In genomic region chr14:81474156-81474492, GRCh38 we compare ENCODE assay signal across 1 cellular context.
TF ChIP-seq lines count a peak whose summit lies in the region.

No MANE protein-coding gene starts in this region.

TF ChIP-seq in GM12878, 131 proteins besides CTCF, POLR2A, EP300 and RAD21 (continued from another document):
- TF ChIP-seq MLLT1 (IDR thresholded peaks at IDR 0.05): peak; percentile 47; the same call in 1 of the 2 replicates
- TF ChIP-seq NFIC (IDR thresholded peaks at IDR 0.05; ENCODE audit: low read depth, low read length): peak; percentile 73
- no peak for TF ChIP-seq ATF3 (IDR thresholded peaks at IDR 0.05; ENCODE audit: borderline replicate concordance, extremely low read depth, low read depth, low read length)
- peak; percentile 59; the same call in 1 of the 2 replicates for TF ChIP-seq ATF7 (IDR thresholded peaks at IDR 0.05; ENCODE audit: low read depth)
- TF ChIP-seq, protein P1, sequence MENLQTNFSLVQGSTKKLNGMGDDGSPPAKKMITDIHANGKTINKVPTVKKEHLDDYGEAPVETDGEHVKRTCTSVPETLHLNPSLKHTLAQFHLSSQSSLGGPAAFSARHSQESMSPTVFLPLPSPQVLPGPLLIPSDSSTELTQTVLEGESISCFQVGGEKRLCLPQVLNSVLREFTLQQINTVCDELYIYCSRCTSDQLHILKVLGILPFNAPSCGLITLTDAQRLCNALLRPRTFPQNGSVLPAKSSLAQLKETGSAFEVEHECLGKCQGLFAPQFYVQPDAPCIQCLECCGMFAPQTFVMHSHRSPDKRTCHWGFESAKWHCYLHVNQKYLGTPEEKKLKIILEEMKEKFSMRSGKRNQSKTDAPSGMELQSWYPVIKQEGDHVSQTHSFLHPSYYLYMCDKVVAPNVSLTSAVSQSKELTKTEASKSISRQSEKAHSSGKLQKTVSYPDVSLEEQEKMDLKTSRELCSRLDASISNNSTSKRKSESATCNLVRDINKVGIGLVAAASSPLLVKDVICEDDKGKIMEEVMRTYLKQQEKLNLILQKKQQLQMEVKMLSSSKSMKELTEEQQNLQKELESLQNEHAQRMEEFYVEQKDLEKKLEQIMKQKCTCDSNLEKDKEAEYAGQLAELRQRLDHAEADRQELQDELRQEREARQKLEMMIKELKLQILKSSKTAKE (IDR thresholded peaks at IDR 0.05; ENCODE audit: low read depth, poor library complexity, severe bottlenecking): peak; percentile 18
- TF ChIP-seq, protein P2, sequence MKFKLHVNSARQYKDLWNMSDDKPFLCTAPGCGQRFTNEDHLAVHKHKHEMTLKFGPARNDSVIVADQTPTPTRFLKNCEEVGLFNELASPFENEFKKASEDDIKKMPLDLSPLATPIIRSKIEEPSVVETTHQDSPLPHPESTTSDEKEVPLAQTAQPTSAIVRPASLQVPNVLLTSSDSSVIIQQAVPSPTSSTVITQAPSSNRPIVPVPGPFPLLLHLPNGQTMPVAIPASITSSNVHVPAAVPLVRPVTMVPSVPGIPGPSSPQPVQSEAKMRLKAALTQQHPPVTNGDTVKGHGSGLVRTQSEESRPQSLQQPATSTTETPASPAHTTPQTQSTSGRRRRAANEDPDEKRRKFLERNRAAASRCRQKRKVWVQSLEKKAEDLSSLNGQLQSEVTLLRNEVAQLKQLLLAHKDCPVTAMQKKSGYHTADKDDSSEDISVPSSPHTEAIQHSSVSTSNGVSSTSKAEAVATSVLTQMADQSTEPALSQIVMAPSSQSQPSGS (IDR thresholded peaks at IDR 0.05; ENCODE audit: low read length): peak; percentile 54
- TF ChIP-seq JUNB (IDR thresholded peaks at IDR 0.05): peak; percentile 39; the same call in 1 of the 2 replicates
- no peak for TF ChIP-seq NFXL1 (IDR thresholded peaks at IDR 0.05; ENCODE audit: borderline replicate concordance)
- TF ChIP-seq, protein P3, sequence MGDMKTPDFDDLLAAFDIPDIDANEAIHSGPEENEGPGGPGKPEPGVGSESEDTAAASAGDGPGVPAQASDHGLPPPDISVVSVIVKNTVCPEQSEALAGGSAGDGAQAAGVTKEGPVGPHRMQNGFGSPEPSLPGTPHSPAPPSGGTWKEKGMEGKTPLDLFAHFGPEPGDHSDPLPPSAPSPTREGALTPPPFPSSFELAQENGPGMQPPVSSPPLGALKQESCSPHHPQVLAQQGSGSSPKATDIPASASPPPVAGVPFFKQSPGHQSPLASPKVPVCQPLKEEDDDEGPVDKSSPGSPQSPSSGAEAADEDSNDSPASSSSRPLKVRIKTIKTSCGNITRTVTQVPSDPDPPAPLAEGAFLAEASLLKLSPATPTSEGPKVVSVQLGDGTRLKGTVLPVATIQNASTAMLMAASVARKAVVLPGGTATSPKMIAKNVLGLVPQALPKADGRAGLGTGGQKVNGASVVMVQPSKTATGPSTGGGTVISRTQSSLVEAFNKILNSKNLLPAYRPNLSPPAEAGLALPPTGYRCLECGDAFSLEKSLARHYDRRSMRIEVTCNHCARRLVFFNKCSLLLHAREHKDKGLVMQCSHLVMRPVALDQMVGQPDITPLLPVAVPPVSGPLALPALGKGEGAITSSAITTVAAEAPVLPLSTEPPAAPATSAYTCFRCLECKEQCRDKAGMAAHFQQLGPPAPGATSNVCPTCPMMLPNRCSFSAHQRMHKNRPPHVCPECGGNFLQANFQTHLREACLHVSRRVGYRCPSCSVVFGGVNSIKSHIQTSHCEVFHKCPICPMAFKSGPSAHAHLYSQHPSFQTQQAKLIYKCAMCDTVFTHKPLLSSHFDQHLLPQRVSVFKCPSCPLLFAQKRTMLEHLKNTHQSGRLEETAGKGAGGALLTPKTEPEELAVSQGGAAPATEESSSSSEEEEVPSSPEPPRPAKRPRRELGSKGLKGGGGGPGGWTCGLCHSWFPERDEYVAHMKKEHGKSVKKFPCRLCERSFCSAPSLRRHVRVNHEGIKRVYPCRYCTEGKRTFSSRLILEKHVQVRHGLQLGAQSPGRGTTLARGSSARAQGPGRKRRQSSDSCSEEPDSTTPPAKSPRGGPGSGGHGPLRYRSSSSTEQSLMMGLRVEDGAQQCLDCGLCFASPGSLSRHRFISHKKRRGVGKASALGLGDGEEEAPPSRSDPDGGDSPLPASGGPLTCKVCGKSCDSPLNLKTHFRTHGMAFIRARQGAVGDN (IDR thresholded peaks at IDR 0.05): 0 out of 2 replicates have a peak, but pooled peaks have one; percentile 39
- no peak for TF ChIP-seq TCF7 (IDR thresholded peaks at IDR 0.05; ENCODE audit: borderline replicate concordance)
- TF ChIP-seq NFYA (IDR thresholded peaks at IDR 0.05; ENCODE audit: borderline replicate concordance, low read depth, low read length): no peak
- TF ChIP-seq TCF12 (IDR thresholded peaks at IDR 0.05; ENCODE audit: low read depth, low read length): no peak
- 0 out of 2 replicates have a peak, but pooled peaks have one; percentile 16 for TF ChIP-seq CREM (IDR thresholded peaks at IDR 0.05; ENCODE audit: low read depth)
- TF ChIP-seq HDAC2 (IDR thresholded peaks at IDR 0.05): no peak
- no peak for TF ChIP-seq SIN3A (IDR thresholded peaks at IDR 0.05; ENCODE audit: low read depth, low read length)
- TF ChIP-seq TBL1XR1 (IDR thresholded peaks at IDR 0.05; ENCODE audit: low read depth, low read length): no peak
- TF ChIP-seq CBFB (IDR thresholded peaks at IDR 0.05; ENCODE audit: low read depth): no peak
- no peak for TF ChIP-seq SMAD1 (IDR thresholded peaks at IDR 0.05; ENCODE audit: low read depth, partially characterized antibody)
